In the genomic region with DNA sequence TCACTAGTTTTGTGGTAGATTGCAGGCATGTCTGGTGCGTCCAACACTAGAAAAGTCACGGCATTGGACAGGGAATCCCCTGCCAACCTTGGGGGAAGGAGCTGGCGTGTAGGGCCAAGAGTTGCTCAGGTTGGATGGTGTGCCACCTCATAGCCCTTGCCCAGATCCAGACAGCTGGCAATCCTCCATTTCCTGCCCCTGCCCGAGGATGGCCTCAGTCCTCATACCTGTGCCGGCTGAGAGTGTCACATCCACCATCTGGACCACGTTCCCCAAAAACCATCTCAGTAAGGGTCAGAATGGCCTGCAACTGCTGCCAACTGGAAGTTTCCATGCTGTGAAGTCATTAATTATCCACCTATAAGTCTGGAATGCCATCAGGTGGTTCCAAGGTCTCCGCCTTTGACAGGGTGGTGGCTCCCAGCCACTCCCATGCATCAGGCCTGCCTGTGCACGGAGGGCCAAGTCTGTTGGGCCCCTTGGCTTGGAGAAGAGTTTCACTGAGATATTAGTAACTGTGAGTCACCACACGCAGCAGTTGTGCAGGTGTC, we compare ENCODE assay signal across 21 cellular contexts. TPM values are rescaled to one million over a fixed set of nuclear protein-coding genes. Genes with fewer than 3 reads are reported as not detected.
DNase-seq lines count a peak whose midpoint lies in the region; ATAC-seq, FAIRE-seq and TF ChIP-seq lines count a peak whose summit lies in the region.
"Had no signal": no experiment of that assay in that cellular context is flagged by ENCODE, and none has a peak within 500 bp of the region (broad histone marks: within the 10 kb centered on the region; RNA-seq: fewer than 3 reads in every experiment).

No MANE protein-coding gene starts in this region.

- no peaks in the 10 kb centered on the region for H3K27me3 ChIP-seq in bronchial epithelial cell (ENCODE audit: control insufficient read depth, insufficient read depth, low read length)
- peaks cover 0 to 7% (median 0%) of the 10 kb centered on the region in 4 donors for H3K27me3 ChIP-seq in esophagus squamous epithelium
- H3K27me3 ChIP-seq in pancreas, result no peaks in the 10 kb centered on the region
- no peaks in the 10 kb centered on the region for H3K27me3 ChIP-seq in ascending aorta
- H3K27me3 ChIP-seq: SJSA1 had no signal

- H3K9me3 ChIP-seq in esophagus squamous epithelium, result no peaks in the 10 kb centered on the region
- no peaks in the 10 kb centered on the region for H3K9me3 ChIP-seq in pancreas
- no peaks in the 10 kb centered on the region for H3K9me3 ChIP-seq in ascending aorta
- H3K9me3 ChIP-seq: SJSA1 had no signal

- ATAC-seq in pancreas (peak; percentile 73 to 81 (median 76)), HG03196 (IDR thresholded peaks at IDR 0.05; ENCODE audit: unreplicated experiment) (no peak)

- H3K27ac ChIP-seq in esophagus squamous epithelium (peak overlapping the region; percentile 63 to 90 (median 84)), pancreas (peak overlapping the region; percentile 33 to 72 (median 44)), ascending aorta (no peak overlapping the region)
- H3K27ac ChIP-seq: C4-2B, PC-9, SJSA1 had no signal

- peak; percentile 20 for DNase-seq in HT-29 (ENCODE audit: low spot score)
- peak; percentile 60 for DNase-seq in bronchial epithelial cell (ENCODE audit: low read depth)
- DNase-seq in esophagus squamous epithelium (lab: John Stamatoyannopoulos, UW), result no peak
- peak; percentile 75 to 91 (median 85) for DNase-seq in pancreas
- no peak for DNase-seq in ascending aorta (ENCODE audit: low spot score in 2 of 2)
- no peak for DNase-seq in islet precursor cell
- DNase-seq: DMS 273 treated with DMSO at 0.1 percent for 48 hours, HCEC 1CT, KBM-7, NCI-H1436, NCI-H2081 treated with DMSO at 0.1 percent for 48 hours, NCI-H510A, NCI-H774, PC-9 had no signal

- intact Hi-C loops in esophagus squamous epithelium (cut with DNase I) (loop anchor here (10.0 kb wide), 1 partner anchor 181 kb away; a partner anchor contains a TSS), pancreas (cut with DNase I) (loop anchor here in 2 of 3 donors (5.0 kb wide), 1 partner anchor 94 kb away; no protein-coding TSS in a partner anchor), ascending aorta (cut with DNase I) (loop anchor here (5.0 kb wide), 1 partner anchor 379 kb away; no protein-coding TSS in a partner anchor)

- H3K4me1 ChIP-seq in esophagus squamous epithelium, result peaks cover 25 to 85% (median 34%) of the 10 kb centered on the region in 3 donors
- peaks cover 14 to 30% (median 24%) of the 10 kb centered on the region in 3 donors for H3K4me1 ChIP-seq in pancreas
- H3K4me1 ChIP-seq in ascending aorta, result no peaks in the 10 kb centered on the region

- H3K4me3 ChIP-seq in bronchial epithelial cell (ENCODE audit: low read depth, low read length), result no peak overlapping the region
- H3K4me3 ChIP-seq in esophagus squamous epithelium, result no peak overlapping the region
- H3K4me3 ChIP-seq in pancreas, result no peak overlapping the region
- no peak overlapping the region for H3K4me3 ChIP-seq in ascending aorta
- H3K4me3 ChIP-seq: PC-9, SJSA1 had no signal

- TF ChIP-seq POLR2A in esophagus squamous epithelium (IDR thresholded peaks at IDR 0.05), result no peak

- FAIRE-seq in bronchial epithelial cell (lab: Jason Lieb, UNC), result no peak
- no peak for FAIRE-seq in pancreas (lab: Jason Lieb, UNC)
- FAIRE-seq: GM12892, GM19239 had no signal

- WGBS in esophagus squamous epithelium, 2 donors, result 47 to 55% methylated on average over 6 to 8 of the region's 9 CpGs
- WGBS in pancreas, 2 donors, result 21 to 33% methylated on average over 9 of the region's 9 CpGs

- TF ChIP-seq CTCF in bronchial epithelial cell (IDR thresholded peaks at IDR 0.05; ENCODE audit: insufficient read depth, low read length, severe bottlenecking) (no peak), esophagus squamous epithelium (IDR thresholded peaks at IDR 0.05) (no peak), pancreas (IDR thresholded peaks at IDR 0.05) (no peak), ascending aorta (IDR thresholded peaks at IDR 0.05) (no peak)

- H3K36me3 ChIP-seq in bronchial epithelial cell (ENCODE audit: control insufficient read depth, insufficient read depth, low read length) (no peaks in the 10 kb centered on the region), esophagus squamous epithelium (peaks cover 0 to 21% (median under 1%) of the 10 kb centered on the region in 3 donors), pancreas (peaks cover 0 to 35% (median 7%) of the 10 kb centered on the region in 3 donors), ascending aorta (peaks cover 0 to under 1% of the 10 kb centered on the region in 2 donors)
- H3K36me3 ChIP-seq: SJSA1 had no signal

RNA-seq across cellular contexts. Expression of a gene that starts 55.0 kb away (rescaled TPM):
- total RNA-seq in HT-29 (2014; rRNA removed; shearing (Covaris generic)), result 88.6 and 89.2 TPM in 2 replicates
- total RNA-seq in bronchial epithelial cell, result 66.1 and 91.1 TPM in 2 replicates
- 100 to 1,000 TPM; 121 to 235 (median 164) TPM for total RNA-seq in esophagus squamous epithelium
- total RNA-seq in pancreas, result 100 to 1,000 TPM; 140 to 286 (median 208) TPM
- polyA plus RNA-seq in pancreas, result 100 to 1,000 TPM in 1 of 2 donors, 10 to 100 TPM in 1; 93.5 to 130 TPM
- 43.4 TPM for total RNA-seq in ascending aorta

RNA-seq across cellular contexts. Expression of a gene that starts 57.4 kb away (rescaled TPM):
- not detected in 2 replicates for total RNA-seq in HT-29 (2014; rRNA removed; shearing (Covaris generic))
- under 0.01 and 0.13 TPM in 2 replicates for total RNA-seq in bronchial epithelial cell
- under 1 TPM in 3 of 4 donors, not detected in 1; under 0.01 to 0.97 (median 0.27) TPM for total RNA-seq in esophagus squamous epithelium
- total RNA-seq in pancreas, result 1 to 10 TPM; 2.8 to 5.2 (median 3.6) TPM
- 1 to 10 TPM in 1 of 2 donors, under 1 TPM in 1; 0.38 to 1.6 TPM for polyA plus RNA-seq in pancreas
- total RNA-seq in ascending aorta, result not detected
- total RNA-seq: A673, Daoy, PC-9, SJSA1 had no signal

Comparison
In these comparisons a context has a peak if more than half of its experiments do, and no peak if none do; other contexts are left out.
1. DNase-seq: peak in HT-29 (single experiment), bronchial epithelial cell (single experiment) and pancreas (6 of 6); none in esophagus squamous epithelium (single experiment), ascending aorta (0 of 2) and islet precursor cell (single experiment).
2. H3K27ac ChIP-seq: peak in esophagus squamous epithelium (4 of 4) and pancreas (4 of 4); none in ascending aorta (0 of 2).